ENCODE assay signal across 13 cellular contexts in genomic region chr6:107656883-107657282, GRCh38.
A peak's percentile ranks its signal among the peaks of the same experiment; 100 is the strongest.
DNase-seq lines count a peak whose midpoint lies in the region; TF ChIP-seq lines count a peak whose summit lies in the region.
"Had no signal": no experiment of that assay in that cellular context is flagged by ENCODE, and none has a peak within 500 bp of the region (broad histone marks: within the 10 kb centered on the region; RNA-seq: fewer than 3 reads in every experiment).

No MANE protein-coding gene starts in this region.

- POLR2A ChIA-PET in HEK293 (lab: Yijun Ruan, JAX) (interaction anchor here (1.7 to 2.6 kb wide), 2 partner anchors 11 to 165 kb away, joined by 6 to 8 read pairs; no protein-coding TSS in a partner anchor), OCI-LY7 (lab: Charles Lee) (interaction anchor here (0.9 to 8.0 kb wide), 27 partner anchors 9 to 541 kb away, joined by 3 to 89 read pairs (median 6); partner anchors contain the start of genes BEND3 and PDSS2)

- H3K9ac ChIP-seq in fibroblast of lung (ENCODE audit: insufficient read depth, low read length) (no peak overlapping the region), skeletal muscle satellite cell (ENCODE audit: low read depth, low read length) (no peak overlapping the region)

- DNase-seq in OCI-LY7 (ENCODE audit: low spot score) (peak; percentile 73), fibroblast of lung (ENCODE audit: low read depth in 2 of 2) (no peak), NCI-H2107 treated with DMSO at 0.1 percent for 48 hours (lab: John Stamatoyannopoulos, UW; ENCODE audit: unreplicated experiment) (no peak), NCI-H1048 (lab: John Stamatoyannopoulos, UW) (no peak), SKM-1 treated with dmso at 0.1 percent for 144 hours (lab: John Stamatoyannopoulos, UW; ENCODE audit: unreplicated experiment) (no peak)
- DNase-seq: activated CD4-positive, alpha-beta T cell treated with anti-CD3 and anti-CD28 coated beads, Interleukin-2, amount 50 U/mL, for 48 hours; central memory CD4-positive, alpha-beta T cell; head of caudate nucleus; left colon; NCI-H226; sigmoid colon had no signal

- H4K20me1 ChIP-seq in OCI-LY7 (ENCODE audit: insufficient read depth, low read length) = no peaks in the 10 kb centered on the region
- H4K20me1 ChIP-seq in fibroblast of lung (ENCODE audit: control insufficient read depth, extremely low read depth, insufficient read depth, low read length) = no peaks in the 10 kb centered on the region

- H3K4me2 ChIP-seq in OCI-LY7 (ENCODE audit: low read length) (peak overlapping the region; percentile 89), fibroblast of lung (ENCODE audit: extremely low read depth, insufficient read depth, low read length) (peak overlapping the region; percentile 62), skeletal muscle satellite cell (ENCODE audit: low read length) (peak overlapping the region; percentile 96)

- peaks cover 38% of the 10 kb centered on the region for H3K4me1 ChIP-seq in HEK293 (ENCODE audit: control insufficient read depth, insufficient read depth, low read length)
- peaks cover 72% of the 10 kb centered on the region for H3K4me1 ChIP-seq in OCI-LY7 (ENCODE audit: insufficient read depth, low read length, poor library complexity, severe bottlenecking)
- H3K4me1 ChIP-seq in fibroblast of lung (ENCODE audit: control insufficient read depth, extremely low read depth, insufficient read depth, low read length) = peaks cover 14% of the 10 kb centered on the region
- peaks cover 24% of the 10 kb centered on the region for H3K4me1 ChIP-seq in skeletal muscle satellite cell (ENCODE audit: control insufficient read depth, insufficient read depth, low read length)

- no TSS peak for BruUV-seq in OCI-LY7 (replicated peaks; lab: Mats Ljungman, UMichigan)

- H3K4me3 ChIP-seq in HEK293 (ENCODE audit: low read depth, low read length) (no peak overlapping the region), OCI-LY7 (ENCODE audit: low read depth, low read length, poor library complexity, severe bottlenecking) (peak overlapping the region; percentile 50), fibroblast of lung (replicated peaks in 1 of 4; ENCODE audit: control extremely low read depth in 1 of 4, insufficient read depth in 1 of 4, low read depth in 3 of 4, low read length in 4 of 4) (no peak overlapping the region), skeletal muscle satellite cell (ENCODE audit: low read length) (no peak overlapping the region)

- H2AFZ ChIP-seq in OCI-LY7 (ENCODE audit: low read length) (peak overlapping the region; percentile 46; the same call in 1 of the 2 replicates), fibroblast of lung (ENCODE audit: low read length) (no peak overlapping the region)

- H3K36me3 ChIP-seq in HEK293 (ENCODE audit: control insufficient read depth in 2 of 2, insufficient read depth in 1 of 2, low read length in 2 of 2) (peaks cover 0 to 3% of the 10 kb centered on the region in 2 experiments; a peak in 1 of 3 replicates), OCI-LY7 (ENCODE audit: insufficient read depth, low read length) (peaks cover 23% of the 10 kb centered on the region), fibroblast of lung (ENCODE audit: control insufficient read depth, insufficient read depth, low read length) (peaks cover 3% of the 10 kb centered on the region), skeletal muscle satellite cell (ENCODE audit: insufficient read depth, low read length) (no peaks in the 10 kb centered on the region)
- H3K36me3 ChIP-seq: sigmoid colon had no signal

- no peaks in the 10 kb centered on the region for H3K27me3 ChIP-seq in fibroblast of lung (ENCODE audit: control insufficient read depth, insufficient read depth, low read length)
- H3K27me3 ChIP-seq in skeletal muscle satellite cell (ENCODE audit: control insufficient read depth, insufficient read depth, low read length) = no peaks in the 10 kb centered on the region
- H3K27me3 ChIP-seq: sigmoid colon had no signal

- intact Hi-C loops in OCI-LY7 (cut with micrococcal nuclease; ENCODE audit: unreplicated experiment) = loop anchor here (1.0 to 5.0 kb wide), 6 partner anchors 39 to 1145 kb away; no protein-coding TSS in a partner anchor

- H3K79me2 ChIP-seq in OCI-LY7 (ENCODE audit: insufficient read depth, low read depth, low read length) (peaks cover 21% of the 10 kb centered on the region; the same call in 1 of the 2 replicates), fibroblast of lung (ENCODE audit: control insufficient read depth, insufficient read depth, low read length) (no peaks in the 10 kb centered on the region)

- no peaks in the 10 kb centered on the region for H3K9me2 ChIP-seq in OCI-LY7 (ENCODE audit: insufficient read depth, low read length)

- H3K9me3 ChIP-seq in HEK293 (ENCODE audit: control insufficient read depth, insufficient read depth, low read depth, low read length) (no peaks in the 10 kb centered on the region), OCI-LY7 (ENCODE audit: low read length) (no peaks in the 10 kb centered on the region; the same call in 1 of the 2 replicates), fibroblast of lung (ENCODE audit: control insufficient read depth, insufficient read depth, low read depth, low read length) (no peaks in the 10 kb centered on the region), skeletal muscle satellite cell (replicated peaks; ENCODE audit: low read length) (no peaks in the 10 kb centered on the region)
- H3K9me3 ChIP-seq: sigmoid colon had no signal

- no peak for TF ChIP-seq CTCF in HEK293 (tag by site-specific recombination; IDR thresholded peaks at IDR 0.05)
- TF ChIP-seq CTCF in OCI-LY7 (conservative IDR thresholded peaks at IDR 0.05; ENCODE audit: low read length) = peak; percentile 42; the same call in 1 of the 2 replicates
- no peak for TF ChIP-seq CTCF in fibroblast of lung (conservative IDR thresholded peaks at IDR 0.05 in 1 of 2, IDR thresholded peaks at IDR 0.05 in 1 of 2; ENCODE audit: low read depth in 1 of 2, low read length in 2 of 2)

- peak overlapping the region; percentile 47; the same call in 1 of the 2 replicates for H3K27ac ChIP-seq in HEK293 (ENCODE audit: extremely low read depth, low read depth, low read length)
- peak overlapping the region; percentile 98 for H3K27ac ChIP-seq in OCI-LY7 (ENCODE audit: low read depth, low read length, poor library complexity, severe bottlenecking)
- peak overlapping the region; percentile 72 for H3K27ac ChIP-seq in fibroblast of lung (ENCODE audit: insufficient read depth, low read length)

- CTCF ChIA-PET in HEK293 (lab: Yijun Ruan, JAX) = interaction anchor here (0.5 to 2.5 kb wide), 9 partner anchors 9 to 344 kb away, joined by 3 to 14 read pairs (median 3); no protein-coding TSS in a partner anchor
- CTCF ChIA-PET in OCI-LY7 (lab: Charles Lee; ENCODE audit: unreplicated experiment) = interaction anchor here (0.7 to 1.5 kb wide), 5 partner anchors 9 to 198 kb away, joined by 3 to 6 read pairs (median 3); partner anchors contain the start of gene PDSS2

TF ChIP-seq in HEK293, 187 proteins besides CTCF, POLR2A, EP300 and RAD21 (continues in another document):
- no peak for TF ChIP-seq ZNF571 (tag by site-specific recombination; IDR thresholded peaks at IDR 0.05)
- no peak for TF ChIP-seq ZNF548 (tag by site-specific recombination; IDR thresholded peaks at IDR 0.05)
- no peak for TF ChIP-seq ZBTB26 (tag by site-specific recombination; optimal IDR thresholded peaks at IDR 0.05)
- no peak for TF ChIP-seq ZNF16 (tag by site-specific recombination; IDR thresholded peaks at IDR 0.05; ENCODE audit: low read depth)
- no peak for TF ChIP-seq ZNF529 (tag by site-specific recombination; IDR thresholded peaks at IDR 0.05; ENCODE audit: insufficient replicate concordance)
- TF ChIP-seq ZNF311 (tag by site-specific recombination; IDR thresholded peaks at IDR 0.05; ENCODE audit: borderline replicate concordance) = no peak
- no peak for TF ChIP-seq GLI2 (tag by site-specific recombination; IDR thresholded peaks at IDR 0.05; ENCODE audit: borderline replicate concordance, low read depth)
- no peak for TF ChIP-seq ZNF785 (tag by site-specific recombination; IDR thresholded peaks at IDR 0.05)
- no peak for TF ChIP-seq OSR2 (tag by site-specific recombination; IDR thresholded peaks at IDR 0.05)
- no peak for TF ChIP-seq PRDM10 (tag by site-specific recombination; IDR thresholded peaks at IDR 0.05)
- no peak for TF ChIP-seq ZNF48 (tag by site-specific recombination; IDR thresholded peaks at IDR 0.05)
- TF ChIP-seq ZNF335 (tag by site-specific recombination; conservative IDR thresholded peaks at IDR 0.05) = no peak

Comparison
In these comparisons a context has a peak if more than half of its experiments do, and no peak if none do; other contexts are left out.
1. H3K27ac ChIP-seq: peak in every context shown above with its lines; median percentile 98 in OCI-LY7; 72 in fibroblast of lung; 47 in HEK293.